Comparison of ENCODE assay signal across 7 cellular contexts in the genomic region with DNA sequence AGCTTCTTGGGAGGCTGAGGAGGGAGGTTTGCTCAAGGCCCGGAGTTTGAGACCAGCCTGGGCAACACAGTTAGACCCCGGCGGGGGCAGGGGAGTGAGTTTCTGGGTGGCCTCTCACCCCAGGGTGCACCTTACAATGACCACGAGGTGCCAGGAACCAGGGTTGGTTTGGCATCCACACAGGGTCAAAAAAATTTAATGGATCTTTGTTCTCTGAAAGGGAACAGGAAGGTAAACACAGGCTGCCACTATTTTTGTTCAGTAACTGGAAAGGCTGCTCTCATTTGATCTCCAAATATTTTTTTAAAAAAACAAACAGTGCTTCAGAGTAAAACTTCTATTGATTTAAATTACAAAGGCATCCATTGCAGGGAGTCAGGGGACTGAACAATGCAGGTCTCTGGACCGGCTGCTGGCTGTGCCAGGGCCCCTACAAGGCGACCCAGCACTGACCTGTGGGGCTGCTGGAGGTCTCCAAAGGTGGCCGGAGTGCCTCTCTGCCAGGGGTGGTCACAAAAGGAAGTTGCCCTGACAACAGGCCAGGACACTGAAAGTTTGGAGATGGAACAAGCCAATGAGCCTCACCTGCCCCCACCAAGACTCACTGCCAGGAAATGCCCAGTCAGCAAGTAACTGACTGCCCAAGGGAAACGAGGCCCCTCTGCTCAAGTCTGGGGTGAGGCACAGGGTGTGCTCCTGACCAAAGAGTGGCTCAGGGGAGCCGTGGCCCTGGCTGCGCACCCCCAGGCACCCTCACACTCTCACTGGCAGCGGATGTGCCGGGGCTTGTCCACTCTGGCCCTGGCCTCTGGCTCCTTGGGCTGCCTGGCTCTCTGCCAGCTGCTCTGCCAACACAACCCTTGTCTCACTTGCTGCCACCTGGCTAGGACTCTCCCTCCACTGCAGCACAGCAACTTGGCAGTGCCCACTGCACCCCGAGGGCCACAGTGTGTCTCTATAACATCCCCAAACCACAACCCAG. TPM values are rescaled to one million over a fixed set of nuclear protein-coding genes. Genes with fewer than 3 reads are reported as not detected.
DNase-seq lines count a peak whose midpoint lies in the region; ATAC-seq and TF ChIP-seq lines count a peak whose summit lies in the region.

No MANE protein-coding gene starts in this region.

- TF ChIP-seq CTCF in mammary epithelial cell (conservative IDR thresholded peaks at IDR 0.05 in 1 of 2, IDR thresholded peaks at IDR 0.05 in 1 of 2; ENCODE audit: extremely low read depth in 1 of 2, insufficient read depth in 1 of 2, low read depth in 1 of 2, low read length in 2 of 2) (no peak), lower lobe of right lung (IDR thresholded peaks at IDR 0.05) (no peak), thyroid gland (IDR thresholded peaks at IDR 0.05) (no peak)

- H3K27me3 ChIP-seq in mammary epithelial cell (ENCODE audit: insufficient read depth, low read length) (no peaks in the 10 kb centered on the region), lower lobe of right lung (ENCODE audit: low read depth) (no peaks in the 10 kb centered on the region), thyroid gland (no peaks in the 10 kb centered on the region)

- peaks cover 17% of the 10 kb centered on the region for H3K4me1 ChIP-seq in mammary epithelial cell (ENCODE audit: insufficient read depth, low read length)
- H3K4me1 ChIP-seq in lower lobe of right lung, result peaks cover 57% of the 10 kb centered on the region
- peaks cover 35 to 48% of the 10 kb centered on the region in 2 donors for H3K4me1 ChIP-seq in thyroid gland

- H3K9me3 ChIP-seq in mammary epithelial cell (replicated peaks; ENCODE audit: insufficient read depth, low read length) (no peaks in the 10 kb centered on the region), lower lobe of right lung (no peaks in the 10 kb centered on the region), thyroid gland (no peaks in the 10 kb centered on the region)

- peak overlapping the region; percentile 59 for H3K4me2 ChIP-seq in mammary epithelial cell (ENCODE audit: insufficient read depth, low read depth, low read length)

- H3K4me3 ChIP-seq in mammary epithelial cell (replicated peaks in 1 of 3; ENCODE audit: insufficient read depth in 1 of 3, low read depth in 2 of 3, low read length in 3 of 3), result no peak overlapping the region
- H3K4me3 ChIP-seq in lower lobe of right lung, result no peak overlapping the region
- H3K4me3 ChIP-seq in thyroid gland (replicated peaks in 1 of 3), result no peak overlapping the region

- no TSS peak for BruUV-seq in mammary epithelial cell (replicated peaks; lab: Mats Ljungman, UMichigan)

- intact Hi-C loops in mammary epithelial cell (cut with micrococcal nuclease) (no loop called here), lower lobe of right lung (cut with DNase I) (no loop called here), thyroid gland (cut with DNase I) (no loop called here)

- CTCF ChIA-PET in mammary epithelial cell (lab: Charles Lee; ENCODE audit: low non-redundant PET), result no interaction called here

- dilution Hi-C loops in mammary epithelial cell (cut with HindIII; ENCODE audit: low sequenced_read_pairs), result no loop called here

- peak overlapping the region; percentile 67 for H2AFZ ChIP-seq in mammary epithelial cell (ENCODE audit: low read depth, low read length)

- in situ Hi-C loops in mammary epithelial cell (cut with MboI; ENCODE audit: low sequenced_read_pairs in 2 of 2), result no loop called here

- H3K36me3 ChIP-seq in mammary epithelial cell (ENCODE audit: insufficient read depth, low read length) (peaks cover 6% of the 10 kb centered on the region), lower lobe of right lung (peaks cover 88% of the 10 kb centered on the region), thyroid gland (peaks cover 27 to 35% of the 10 kb centered on the region in 2 donors)

- H3K9ac ChIP-seq in mammary epithelial cell (ENCODE audit: insufficient read depth, low read length), result no peak overlapping the region

- H3K27ac ChIP-seq in mammary epithelial cell (ENCODE audit: insufficient read depth, low read depth, low read length) (peak overlapping the region; percentile 33), lower lobe of right lung (peak overlapping the region; percentile 84), thyroid gland (peak overlapping the region; percentile 91 to 98 (median 93))

- TF ChIP-seq POLR2A in thyroid gland (IDR thresholded peaks at IDR 0.05), result peak in 1 of 2 donors; percentile 55

- ATAC-seq in lower lobe of right lung (peak; percentile 74 to 75), HG02798 (IDR thresholded peaks at IDR 0.05; ENCODE audit: poor library complexity, unreplicated experiment) (no peak)

- no peaks in the 10 kb centered on the region for H3K79me2 ChIP-seq in mammary epithelial cell (ENCODE audit: insufficient read depth, low read length)

- DNase-seq in NCI-H2029 (lab: John Stamatoyannopoulos, UW) (peak; percentile 36), mammary epithelial cell (peak; percentile 71), lower lobe of right lung (peak; percentile 82), thyroid gland (peak; percentile 96 to 98)
- no peak for DNase-seq in activated naive CD4-positive, alpha-beta T cell (lab: John Stamatoyannopoulos, UW)
- no peak for DNase-seq in activated CD4-positive, alpha-beta T cell treated with anti-CD3 and anti-CD28 coated beads for 48 hours

- WGBS in mammary epithelial cell (ENCODE audit: low coverage, missing lambda C conversion rate), result 6% methylated on average over 13 of the region's 13 CpGs
- WGBS in thyroid gland, 2 donors, result 26 to 33% methylated on average over 8 to 13 of the region's 13 CpGs

- H4K20me1 ChIP-seq in mammary epithelial cell (ENCODE audit: insufficient read depth, low read length), result no peaks in the 10 kb centered on the region

RNA-seq across cellular contexts. Expression of gene ARFGAP3, which starts 51.8 kb away (rescaled TPM):
- total RNA-seq in mammary epithelial cell, result 10 to 100 TPM; 46.5 to 60.8 TPM
- 24.9 TPM for polyA plus RNA-seq in mammary epithelial cell
- 10.3 TPM for polyA minus RNA-seq in mammary epithelial cell
- total RNA-seq in lower lobe of right lung, result 39.9 TPM
- 100 to 1,000 TPM in 2 of 4 donors, 10 to 100 TPM in 2; 82.3 to 106 (median 94.2) TPM for total RNA-seq in thyroid gland

Comparison
In these comparisons a context has a peak if more than half of its experiments do, and no peak if none do; other contexts are left out.
1. DNase-seq: peak in NCI-H2029 (single experiment), mammary epithelial cell (single experiment), lower lobe of right lung (single experiment) and thyroid gland (2 of 2); none in activated naive CD4-positive, alpha-beta T cell (0 of 4) and activated CD4-positive, alpha-beta T cell treated with anti-CD3 and anti-CD28 coated beads for 48 hours (single experiment).
2. H3K27ac ChIP-seq: peak in every context shown above with its lines; median percentile 93 in thyroid gland; 84 in lower lobe of right lung; 33 in mammary epithelial cell.